In genomic region chr2:217440000-217440399, GRCh38 we compare ENCODE assay signal across 13 cellular contexts.
DNase-seq lines count a peak whose midpoint lies in the region; ATAC-seq and TF ChIP-seq lines count a peak whose summit lies in the region.
"Had no signal": no experiment of that assay in that cellular context is flagged by ENCODE, and none has a peak within 500 bp of the region (broad histone marks: within the 10 kb centered on the region; RNA-seq: fewer than 3 reads in every experiment).

No MANE protein-coding gene starts in this region.

- H3K36me3 ChIP-seq in tibial artery (no peaks in the 10 kb centered on the region), smooth muscle cell (ENCODE audit: low read depth) (no peaks in the 10 kb centered on the region)

- intact Hi-C loops in tibial artery (cut with DNase I; ENCODE audit: low total_unique reads): loop anchor here (10.0 kb wide), 1 partner anchor 75 kb away; no protein-coding TSS in a partner anchor

- TF ChIP-seq CTCF in tibial artery (IDR thresholded peaks at IDR 0.05) (no peak), smooth muscle cell (IDR thresholded peaks at IDR 0.05; ENCODE audit: borderline replicate concordance, insufficient read depth, poor library complexity, severe bottlenecking) (no peak)

- no peak overlapping the region for H3K4me2 ChIP-seq in smooth muscle cell

- no peaks in the 10 kb centered on the region for H4K20me1 ChIP-seq in smooth muscle cell (ENCODE audit: low read depth)

- peaks cover 0 to 58% (median 35%) of the 10 kb centered on the region in 4 donors for H3K4me1 ChIP-seq in tibial artery
- H3K4me1 ChIP-seq in smooth muscle cell (ENCODE audit: low read depth): no peaks in the 10 kb centered on the region
- H3K4me1 ChIP-seq: body of pancreas had no signal

- no peaks in the 10 kb centered on the region for H3K79me2 ChIP-seq in smooth muscle cell (ENCODE audit: low read depth)

- no peak overlapping the region for H2AFZ ChIP-seq in smooth muscle cell (ENCODE audit: low read depth)

- no peak overlapping the region for H3K4me3 ChIP-seq in tibial artery
- H3K4me3 ChIP-seq in smooth muscle cell: no peak overlapping the region
- H3K4me3 ChIP-seq: body of pancreas had no signal

- ATAC-seq in HG02642 (IDR thresholded peaks at IDR 0.05; ENCODE audit: poor library complexity, unreplicated experiment) (peak; percentile 67), HG03571 (IDR thresholded peaks at IDR 0.05; ENCODE audit: unreplicated experiment) (peak; percentile 50)
- ATAC-seq: body of pancreas, left cardiac atrium had no signal

- peak; percentile 14 for DNase-seq in GM19240 (ENCODE audit: insufficient read length, low spot score)
- DNase-seq in tibial artery: no peak
- DNase-seq in HK-2 (ENCODE audit: unreplicated experiment): no peak
- no peak for DNase-seq in smooth muscle cell (lab: John Stamatoyannopoulos, UW; ENCODE audit: unreplicated experiment)
- DNase-seq in SIG-M5 (lab: John Stamatoyannopoulos, UW): no peak
- DNase-seq: activated CD8-positive, alpha-beta memory T cell treated with anti-CD3 and anti-CD28 coated beads, Interleukin-2, amount 50 U/mL, for 4 hours; body of pancreas; DMS 273 treated with DMSO at 0.1 percent for 48 hours; left cardiac atrium; NCI-H446 treated with DMSO at 0.1 percent for 48 hours; SW 1271 had no signal

- H3K9me3 ChIP-seq in tibial artery (no peaks in the 10 kb centered on the region), smooth muscle cell (replicated peaks; ENCODE audit: low read depth) (no peaks in the 10 kb centered on the region)
- H3K9me3 ChIP-seq: body of pancreas had no signal

- no peaks in the 10 kb centered on the region for H3F3A ChIP-seq in smooth muscle cell (ENCODE audit: low read depth)

- H3K9ac ChIP-seq in smooth muscle cell (ENCODE audit: low read depth): no peak overlapping the region

- H3K27me3 ChIP-seq in tibial artery (no peaks in the 10 kb centered on the region), smooth muscle cell (ENCODE audit: low read depth) (no peaks in the 10 kb centered on the region)
- H3K27me3 ChIP-seq: body of pancreas had no signal

- H3K27ac ChIP-seq in tibial artery (peak overlapping the region; percentile 40 to 76), smooth muscle cell (ENCODE audit: low read depth) (no peak overlapping the region)
- H3K27ac ChIP-seq: body of pancreas had no signal

- 74% methylated on average over 1 of the region's 1 CpG for WGBS in smooth muscle cell (ENCODE audit: low lambda C conversion rate)
